ENCODE assay signal across 1 cellular context in genomic region chr2:38692636-38693318, GRCh38.
TF ChIP-seq lines count a peak whose summit lies in the region.

No MANE protein-coding gene starts in this region.

TF ChIP-seq in HepG2, 621 proteins besides CTCF, POLR2A, EP300 and RAD21 (continued from another document and continues in another):
- TF ChIP-seq TFDP1 (CRISPR knock-in tag; IDR thresholded peaks at IDR 0.05; ENCODE audit: borderline replicate concordance) (peak; percentile 36; the same call in 1 of the 2 replicates), ZBED4 (CRISPR knock-in tag; IDR thresholded peaks at IDR 0.05; ENCODE audit: borderline replicate concordance) (peak; percentile 82; the same call in 1 of the 2 replicates), DNMT1 (CRISPR knock-in tag; IDR thresholded peaks at IDR 0.05) (peak; percentile 57; the same call in 1 of the 2 replicates), HDAC6 (IDR thresholded peaks at IDR 0.05; ENCODE audit: low read depth, low read length) (no peak), ARID2 (CRISPR knock-in tag; IDR thresholded peaks at IDR 0.05; ENCODE audit: borderline replicate concordance) (no peak), RXRA (CRISPR knock-in tag; IDR thresholded peaks at IDR 0.05) (peak; percentile 95), ARID5B (CRISPR knock-in tag; IDR thresholded peaks at IDR 0.05) (peak; percentile 80), ZNF841 (CRISPR knock-in tag; IDR thresholded peaks at IDR 0.05; ENCODE audit: borderline replicate concordance) (no peak), SRSF4 (IDR thresholded peaks at IDR 0.05; ENCODE audit: low read depth, low read length, poor library complexity, severe bottlenecking) (no peak), ZNF724P (CRISPR knock-in tag; IDR thresholded peaks at IDR 0.05; ENCODE audit: borderline replicate concordance) (no peak), ZNF556 (CRISPR knock-in tag; IDR thresholded peaks at IDR 0.05; ENCODE audit: borderline replicate concordance) (0 out of 2 replicates have a peak, but pooled peaks have one; percentile 46), ZSCAN5A (CRISPR knock-in tag; IDR thresholded peaks at IDR 0.05; ENCODE audit: borderline replicate concordance) (no peak), LCORL (IDR thresholded peaks at IDR 0.05) (no peak), LCORL (CRISPR knock-in tag; IDR thresholded peaks at IDR 0.05) (peak; percentile 89), CAMTA2 (CRISPR knock-in tag; IDR thresholded peaks at IDR 0.05; ENCODE audit: borderline replicate concordance) (no peak), ZNF275 (CRISPR knock-in tag; IDR thresholded peaks at IDR 0.05; ENCODE audit: borderline replicate concordance) (no peak), ZNF768 (CRISPR knock-in tag; IDR thresholded peaks at IDR 0.05) (no peak), KLF6 (CRISPR knock-in tag; IDR thresholded peaks at IDR 0.05) (no peak), GTF3A (CRISPR knock-in tag; conservative IDR thresholded peaks at IDR 0.05) (no peak), ZNF674 (CRISPR knock-in tag; IDR thresholded peaks at IDR 0.05; ENCODE audit: low read depth) (no peak), ZBTB8A (CRISPR knock-in tag; IDR thresholded peaks at IDR 0.05; ENCODE audit: borderline replicate concordance, low read depth) (no peak), MXD1 (CRISPR knock-in tag; IDR thresholded peaks at IDR 0.05) (no peak), SYNCRIP (IDR thresholded peaks at IDR 0.05; ENCODE audit: insufficient read depth, low read depth, low read length) (no peak), ZNF891 (CRISPR knock-in tag; IDR thresholded peaks at IDR 0.05) (0 out of 2 replicates have a peak, but pooled peaks have one; percentile 30), CEBPG (CRISPR knock-in tag; IDR thresholded peaks at IDR 0.05) (peak; percentile 47), MEF2D (CRISPR knock-in tag; IDR thresholded peaks at IDR 0.05) (0 out of 2 replicates have a peak, but pooled peaks have one; percentile 33), TRIM24 (CRISPR knock-in tag; IDR thresholded peaks at IDR 0.05) (no peak), ZNF12 (CRISPR knock-in tag; IDR thresholded peaks at IDR 0.05) (peak; percentile 64; the same call in 1 of the 2 replicates), ARID3A (IDR thresholded peaks at IDR 0.05; ENCODE audit: low read depth, low read length) (peak; percentile 21; the same call in 1 of the 2 replicates), ZNF781 (CRISPR knock-in tag; IDR thresholded peaks at IDR 0.05; ENCODE audit: borderline replicate concordance, not compliant biosample characterization) (no peak), JUNB (CRISPR knock-in tag; IDR thresholded peaks at IDR 0.05; ENCODE audit: borderline replicate concordance) (no peak), MXI1 (IDR thresholded peaks at IDR 0.05; ENCODE audit: borderline replicate concordance, low read depth, low read length) (peak; percentile 59; the same call in 1 of the 3 replicates), ZNF619 (CRISPR knock-in tag; IDR thresholded peaks at IDR 0.05) (no peak), PAWR (CRISPR knock-in tag; IDR thresholded peaks at IDR 0.05; ENCODE audit: borderline replicate concordance) (no peak), FUBP1 (CRISPR knock-in tag; IDR thresholded peaks at IDR 0.05; ENCODE audit: borderline replicate concordance) (no peak), NFE2L1 (CRISPR knock-in tag; IDR thresholded peaks at IDR 0.05; ENCODE audit: borderline replicate concordance) (no peak), PBX3 (CRISPR knock-in tag; IDR thresholded peaks at IDR 0.05; ENCODE audit: borderline replicate concordance) (no peak), TBX3 (IDR thresholded peaks at IDR 0.05; ENCODE audit: borderline replicate concordance) (no peak)
